11 cellular contexts compared by ENCODE assay signal in the genomic region with DNA sequence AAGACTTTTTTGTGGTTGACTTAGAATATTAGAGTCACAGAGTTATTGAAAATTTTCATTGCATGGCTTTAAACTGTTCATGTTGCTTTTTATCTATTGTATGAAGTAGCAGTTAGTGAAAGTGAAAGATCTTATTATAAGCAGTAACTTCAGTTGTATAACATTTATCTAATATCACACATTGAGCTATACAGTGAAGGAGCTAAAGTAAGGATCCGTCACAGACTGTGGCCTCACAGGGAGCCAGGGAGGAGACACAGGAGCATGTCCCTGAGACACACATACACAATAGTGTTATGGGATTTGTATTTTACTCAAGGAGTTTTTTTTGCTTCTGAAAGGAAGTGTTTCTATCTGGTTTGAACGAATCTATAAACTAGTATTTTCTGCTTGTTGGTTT. TPM values are rescaled to one million over a fixed set of nuclear protein-coding genes. Genes with fewer than 3 reads are reported as not detected.
DNase-seq lines count a peak whose midpoint lies in the region; ATAC-seq and TF ChIP-seq lines count a peak whose summit lies in the region.
"Had no signal": no experiment of that assay in that cellular context is flagged by ENCODE, and none has a peak within 500 bp of the region (broad histone marks: within the 10 kb centered on the region; RNA-seq: fewer than 3 reads in every experiment).

No MANE protein-coding gene starts in this region.

- POLR2A ChIA-PET in activated CD8-positive, alpha-beta T cell treated with anti-CD3 and anti-CD28 coated beads for 36 hours (lab: Charles Lee): interaction anchor here (0.7 to 2.5 kb wide), 4 partner anchors 30 to 174 kb away, joined by 3 to 21 read pairs (median 10); a partner anchor contains a TSS

- intact Hi-C loops in activated naive CD4-positive, alpha-beta T cell treated with anti-CD3 and anti-CD28 coated beads for 36 hours (cut with micrococcal nuclease): loop anchor here (1.0 kb wide), 12 partner anchors 33 to 387 kb away; a partner anchor contains a TSS
- intact Hi-C loops in activated CD8-positive, alpha-beta T cell treated with anti-CD3 and anti-CD28 coated beads for 36 hours (cut with micrococcal nuclease): no loop called here

- no peaks in the 10 kb centered on the region for H3K27me3 Mint-ChIP-seq in activated naive CD4-positive, alpha-beta T cell treated with anti-CD3 and anti-CD28 coated beads for 36 hours (ENCODE audit: low read depth)
- no peaks in the 10 kb centered on the region for H3K27me3 Mint-ChIP-seq in activated CD8-positive, alpha-beta T cell treated with anti-CD3 and anti-CD28 coated beads for 36 hours
- H3K27me3 Mint-ChIP-seq in immature natural killer cell (ENCODE audit: low read depth in 3 of 3): peaks cover 0 to 1% (median 0%) of the 10 kb centered on the region in 3 donors
- H3K27me3 Mint-ChIP-seq in stimulated activated memory B cell treated with anti-CD40 and anti-IgM and Interleukin-4, amounts not matched to agents 10 μg/mL and 1 μg/mL and 100 μg/mL, for 72 hours: no peaks in the 10 kb centered on the region

- TF ChIP-seq CTCF in activated CD8-positive, alpha-beta T cell treated with anti-CD3 and anti-CD28 coated beads for 36 hours (IDR thresholded peaks at IDR 0.05): no peak

- H3K4me3 Mint-ChIP-seq in activated naive CD4-positive, alpha-beta T cell treated with anti-CD3 and anti-CD28 coated beads for 36 hours: peak overlapping the region; percentile 7
- H3K4me3 Mint-ChIP-seq in activated CD8-positive, alpha-beta T cell treated with anti-CD3 and anti-CD28 coated beads for 36 hours: no peak overlapping the region
- peak overlapping the region; percentile 13 to 79 (median 63) for H3K4me3 Mint-ChIP-seq in immature natural killer cell
- no peak overlapping the region for H3K4me3 Mint-ChIP-seq in stimulated activated memory B cell treated with anti-CD40 and anti-IgM and Interleukin-4, amounts not matched to agents 10 μg/mL and 1 μg/mL and 100 μg/mL, for 72 hours

- H3K9me3 Mint-ChIP-seq in activated naive CD4-positive, alpha-beta T cell treated with anti-CD3 and anti-CD28 coated beads for 36 hours: no peaks in the 10 kb centered on the region
- H3K9me3 Mint-ChIP-seq in activated CD8-positive, alpha-beta T cell treated with anti-CD3 and anti-CD28 coated beads for 36 hours: no peaks in the 10 kb centered on the region
- no peaks in the 10 kb centered on the region for H3K9me3 Mint-ChIP-seq in immature natural killer cell
- H3K9me3 Mint-ChIP-seq in stimulated activated memory B cell treated with anti-CD40 and anti-IgM and Interleukin-4, amounts not matched to agents 10 μg/mL and 1 μg/mL and 100 μg/mL, for 72 hours: no peaks in the 10 kb centered on the region

- H3K36me3 Mint-ChIP-seq in activated naive CD4-positive, alpha-beta T cell treated with anti-CD3 and anti-CD28 coated beads for 36 hours (ENCODE audit: low read depth): peaks cover 58% of the 10 kb centered on the region
- H3K36me3 Mint-ChIP-seq in activated CD8-positive, alpha-beta T cell treated with anti-CD3 and anti-CD28 coated beads for 36 hours (ENCODE audit: low read depth): peaks cover 60% of the 10 kb centered on the region
- H3K36me3 Mint-ChIP-seq in immature natural killer cell: peaks cover 0 to 10% (median 0%) of the 10 kb centered on the region in 3 donors
- peaks cover 25% of the 10 kb centered on the region for H3K36me3 Mint-ChIP-seq in stimulated activated memory B cell treated with anti-CD40 and anti-IgM and Interleukin-4, amounts not matched to agents 10 μg/mL and 1 μg/mL and 100 μg/mL, for 72 hours

- ATAC-seq in activated CD8-positive, alpha-beta T cell treated with anti-CD3 and anti-CD28 coated beads for 36 hours: no peak
- no peak for ATAC-seq in stimulated activated memory B cell treated with anti-CD40 and anti-IgM and Interleukin-4, amounts not matched to agents 10 μg/mL and 1 μg/mL and 100 μg/mL, for 72 hours
- ATAC-seq: GM12878 had no signal

- peak overlapping the region; percentile 98 for H3K27ac Mint-ChIP-seq in activated naive CD4-positive, alpha-beta T cell treated with anti-CD3 and anti-CD28 coated beads for 36 hours
- peak overlapping the region; percentile 92 for H3K27ac Mint-ChIP-seq in activated CD8-positive, alpha-beta T cell treated with anti-CD3 and anti-CD28 coated beads for 36 hours
- peak overlapping the region; percentile 93 to 97 (median 96) for H3K27ac Mint-ChIP-seq in immature natural killer cell
- H3K27ac Mint-ChIP-seq in stimulated activated memory B cell treated with anti-CD40 and anti-IgM and Interleukin-4, amounts not matched to agents 10 μg/mL and 1 μg/mL and 100 μg/mL, for 72 hours: peak overlapping the region; percentile 71

- peaks cover 57% of the 10 kb centered on the region for H3K4me1 Mint-ChIP-seq in activated naive CD4-positive, alpha-beta T cell treated with anti-CD3 and anti-CD28 coated beads for 36 hours (ENCODE audit: low read depth)
- peaks cover 30% of the 10 kb centered on the region for H3K4me1 Mint-ChIP-seq in activated CD8-positive, alpha-beta T cell treated with anti-CD3 and anti-CD28 coated beads for 36 hours (ENCODE audit: low read depth)
- peaks cover 33 to 46% of the 10 kb centered on the region in 2 donors for H3K4me1 Mint-ChIP-seq in immature natural killer cell
- H3K4me1 Mint-ChIP-seq in stimulated activated memory B cell treated with anti-CD40 and anti-IgM and Interleukin-4, amounts not matched to agents 10 μg/mL and 1 μg/mL and 100 μg/mL, for 72 hours: peaks cover 51% of the 10 kb centered on the region

- DNase-seq in activated naive CD4-positive, alpha-beta T cell treated with anti-CD3 and anti-CD28 coated beads for 36 hours: no peak
- no peak for DNase-seq in activated naive CD4-positive, alpha-beta T cell treated with anti-CD3 and anti-CD28 coated beads, Interleukin-2, amount 50 U/mL, for 16 hours
- DNase-seq in activated CD8-positive, alpha-beta T cell treated with anti-CD3 and anti-CD28 coated beads for 36 hours: no peak
- DNase-seq in immature natural killer cell (peak; percentile 25 to 40 (median 38)), GOT3 (lab: John Stamatoyannopoulos, UW) (no peak), putamen (ENCODE audit: low spot score) (no peak), NCI-H524 (lab: John Stamatoyannopoulos, UW) (no peak)
- DNase-seq: heart left ventricle, left cardiac atrium had no signal

- CTCF ChIA-PET in activated naive CD4-positive, alpha-beta T cell treated with anti-CD3 and anti-CD28 coated beads for 36 hours (lab: Charles Lee): interaction anchor here (4.6 to 5.2 kb wide), 2 partner anchors 32 to 135 kb away, joined by 29 to 48 read pairs; a partner anchor contains a TSS
- CTCF ChIA-PET in activated CD8-positive, alpha-beta T cell treated with anti-CD3 and anti-CD28 coated beads for 36 hours (lab: Charles Lee): interaction anchor here (0.6 to 3.0 kb wide), 9 partner anchors 10 to 135 kb away, joined by 3 to 18 read pairs (median 3); no protein-coding TSS in a partner anchor

RNA-seq across cellular contexts. Expression of a gene that starts 34.0 kb away (rescaled TPM):
- 100 to 1,000 TPM; 274 to 289 TPM for total RNA-seq in activated naive CD4-positive, alpha-beta T cell treated with anti-CD3 and anti-CD28 coated beads for 36 hours
- total RNA-seq in activated CD8-positive, alpha-beta T cell treated with anti-CD3 and anti-CD28 coated beads for 36 hours: 100 to 1,000 TPM; 198 TPM
- 10 to 100 TPM in 2 of 3 donors, 1 to 10 TPM in 1; 8.7 to 15.8 (median 10.6) TPM for polyA plus RNA-seq in immature natural killer cell

Comparison
In these comparisons a context has a peak if more than half of its experiments do, and no peak if none do; other contexts are left out.
1. DNase-seq: peak in immature natural killer cell (3 of 3); none in activated naive CD4-positive, alpha-beta T cell treated with anti-CD3 and anti-CD28 coated beads for 36 hours (single experiment), activated naive CD4-positive, alpha-beta T cell treated with anti-CD3 and anti-CD28 coated beads, Interleukin-2, amount 50 U/mL, for 16 hours (single experiment), activated CD8-positive, alpha-beta T cell treated with anti-CD3 and anti-CD28 coated beads for 36 hours (single experiment), GOT3 (single experiment), putamen (single experiment) and NCI-H524 (0 of 2).
2. H3K4me3 Mint-ChIP-seq: peak in activated naive CD4-positive, alpha-beta T cell treated with anti-CD3 and anti-CD28 coated beads for 36 hours (single experiment) and immature natural killer cell (5 of 5); none in activated CD8-positive, alpha-beta T cell treated with anti-CD3 and anti-CD28 coated beads for 36 hours (single experiment) and stimulated activated memory B cell treated with anti-CD40 and anti-IgM and Interleukin-4, amounts not matched to agents 10 μg/mL and 1 μg/mL and 100 μg/mL, for 72 hours (single experiment).
3. Peak in every context shown above with its lines, with median percentiles within 50 percentile points of each other: H3K27ac Mint-ChIP-seq.